In the genomic region with DNA sequence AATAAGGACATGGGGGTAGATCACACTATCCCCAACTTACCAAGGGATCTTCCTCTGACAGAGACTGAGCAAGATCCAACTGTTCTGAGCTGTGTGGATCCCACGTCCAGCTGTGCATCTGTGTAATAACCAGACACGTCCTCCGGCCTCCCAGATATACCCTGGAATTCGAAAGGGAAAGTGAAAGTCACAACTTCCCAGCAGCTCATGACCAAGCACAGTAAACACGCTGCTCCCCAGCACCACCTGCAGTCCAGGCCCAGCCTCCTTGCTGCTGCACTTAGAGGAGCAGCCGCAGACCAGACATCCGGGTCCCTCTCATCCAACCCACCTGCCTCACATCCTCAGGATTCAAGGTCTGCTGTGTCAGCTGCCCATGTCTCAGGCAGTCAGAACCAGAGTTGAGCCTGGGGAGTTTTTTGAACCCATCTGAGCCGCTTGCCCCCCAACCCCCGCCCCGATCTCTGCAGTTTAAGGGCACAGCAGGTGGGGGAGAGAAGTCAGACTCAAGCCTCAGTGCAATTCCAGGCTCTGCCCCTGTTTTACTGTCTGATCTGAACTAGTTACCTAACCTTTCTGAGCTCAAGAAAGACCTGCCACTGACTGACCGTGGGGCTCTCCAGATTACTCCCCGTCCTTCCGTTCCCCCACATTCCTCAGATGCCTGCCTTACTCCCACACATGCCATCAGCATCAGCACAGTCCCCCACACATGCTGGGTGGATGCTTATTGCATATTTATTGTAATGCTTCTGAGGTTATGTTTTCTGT, we compare ENCODE assay signal across 8 cellular contexts.
A peak's percentile ranks its signal among the peaks of the same experiment; 100 is the strongest.
DNase-seq lines count a peak whose midpoint lies in the region; ATAC-seq lines count a peak whose summit lies in the region.

A gene with protein sequence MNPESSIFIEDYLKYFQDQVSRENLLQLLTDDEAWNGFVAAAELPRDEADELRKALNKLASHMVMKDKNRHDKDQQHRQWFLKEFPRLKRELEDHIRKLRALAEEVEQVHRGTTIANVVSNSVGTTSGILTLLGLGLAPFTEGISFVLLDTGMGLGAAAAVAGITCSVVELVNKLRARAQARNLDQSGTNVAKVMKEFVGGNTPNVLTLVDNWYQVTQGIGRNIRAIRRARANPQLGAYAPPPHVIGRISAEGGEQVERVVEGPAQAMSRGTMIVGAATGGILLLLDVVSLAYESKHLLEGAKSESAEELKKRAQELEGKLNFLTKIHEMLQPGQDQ (minus strand): TSS at position 127 of the 771 bp plus-strand sequence. CDS start 6,365 bp downstream, outside the sequence.

- ATAC-seq in GM18870 (IDR thresholded peaks at IDR 0.05; ENCODE audit: unreplicated experiment) (peak; percentile 80), HG03135 (IDR thresholded peaks at IDR 0.05; ENCODE audit: unreplicated experiment) (peak; percentile 84)
- ATAC-seq in activated CD4-positive, CD25-positive, alpha-beta regulatory T cell treated with anti-CD3 and anti-CD28 coated beads, Interleukin-2, amount 50 U/mL, for 24 hours, result peak; percentile 94

- DNase-seq in AG08395 (ENCODE audit: low spot score) (peak; percentile 93), NCI-H2196 treated with DMSO at 0.1 percent for 48 hours (lab: John Stamatoyannopoulos, UW; ENCODE audit: unreplicated experiment) (peak; percentile 35), cerebellar cortex (ENCODE audit: low spot score) (peak; percentile 92), islet precursor cell (peak; percentile 97)
- DNase-seq in stimulated activated CD4-positive, alpha-beta T cell treated with anti-CD3 and anti-CD28 coated beads, Interleukin-12 subunit alpha, Interleukin-12 subunit beta, amount 100 ng/mL, for 48 hours (ENCODE audit: low read depth in 2 of 3, low spot score in 1 of 3), result peak; percentile 77 to 87 (median 79)

Comparison
In these comparisons a context has a peak if more than half of its experiments do, and no peak if none do; other contexts are left out.
1. Peak in every context shown above with its lines: DNase-seq and ATAC-seq.
2. DNase-seq: peak in every context shown above with its lines; median percentile 97 in islet precursor cell; 93 in AG08395; 92 in cerebellar cortex; 79 in stimulated activated CD4-positive, alpha-beta T cell treated with anti-CD3 and anti-CD28 coated beads, Interleukin-12 subunit alpha, Interleukin-12 subunit beta, amount 100 ng/mL, for 48 hours; 35 in NCI-H2196 treated with DMSO at 0.1 percent for 48 hours.